ENCODE assay signal across 1 cellular context in the genomic region with DNA sequence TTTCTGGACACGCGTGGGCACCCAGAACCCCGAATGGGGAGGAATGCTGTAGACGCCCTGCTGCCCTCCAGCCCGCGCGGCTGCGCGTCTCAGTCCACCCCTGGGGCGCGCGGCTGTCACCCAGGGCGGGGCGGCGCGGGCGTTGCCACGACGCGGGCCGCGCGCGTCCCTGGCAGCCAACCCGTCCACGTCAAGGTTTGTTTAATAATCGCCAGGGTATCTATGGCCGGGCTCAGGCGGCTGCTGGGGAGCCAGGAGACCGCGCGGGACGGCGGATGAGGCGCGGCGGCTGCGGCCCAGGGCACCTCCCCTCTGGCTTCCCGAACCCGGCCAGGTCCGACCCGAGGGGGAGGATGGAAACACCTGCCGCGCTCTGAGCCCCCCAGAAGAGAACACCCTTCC.
TF ChIP-seq lines count a peak whose summit lies in the region.

A gene with protein sequence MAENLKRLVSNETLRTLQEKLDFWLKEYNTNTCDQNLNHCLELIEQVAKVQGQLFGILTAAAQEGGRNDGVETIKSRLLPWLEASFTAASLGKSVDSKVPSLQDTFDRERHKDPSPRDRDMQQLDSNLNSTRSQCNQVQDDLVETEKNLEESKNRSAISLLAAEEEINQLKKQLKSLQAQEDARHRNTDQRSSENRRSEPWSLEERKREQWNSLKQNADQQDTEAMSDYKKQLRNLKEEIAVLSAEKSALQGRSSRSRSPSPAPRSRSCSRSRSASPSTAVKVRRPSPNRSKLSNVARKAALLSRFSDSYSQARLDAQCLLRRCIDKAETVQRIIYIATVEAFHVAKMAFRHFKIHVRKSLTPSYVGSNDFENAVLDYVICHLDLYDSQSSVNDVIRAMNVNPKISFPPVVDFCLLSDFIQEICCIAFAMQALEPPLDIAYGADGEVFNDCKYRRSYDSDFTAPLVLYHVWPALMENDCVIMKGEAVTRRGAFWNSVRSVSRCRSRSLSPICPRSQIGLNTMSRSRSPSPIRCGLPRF (plus strand): TSS at position 92 of the 402 bp plus-strand sequence. CDS start 401 bp downstream, outside the sequence.

TF ChIP-seq in neural cell, 6 proteins besides CTCF, POLR2A, EP300 and RAD21:
- TF ChIP-seq SMC3 (conservative IDR thresholded peaks at IDR 0.05; ENCODE audit: poor library complexity) (no peak), POLR2AphosphoS5 (IDR thresholded peaks at IDR 0.05) (no peak), EZH2 (IDR thresholded peaks at IDR 0.05; ENCODE audit: borderline replicate concordance, insufficient read depth, low read length, poor library complexity, severe bottlenecking) (no peak), MXI1 (conservative IDR thresholded peaks at IDR 0.05; ENCODE audit: poor library complexity, severe bottlenecking) (no peak), TAF1 (IDR thresholded peaks at IDR 0.05; ENCODE audit: low read depth) (no peak)
- TF ChIP-seq, protein P1, sequence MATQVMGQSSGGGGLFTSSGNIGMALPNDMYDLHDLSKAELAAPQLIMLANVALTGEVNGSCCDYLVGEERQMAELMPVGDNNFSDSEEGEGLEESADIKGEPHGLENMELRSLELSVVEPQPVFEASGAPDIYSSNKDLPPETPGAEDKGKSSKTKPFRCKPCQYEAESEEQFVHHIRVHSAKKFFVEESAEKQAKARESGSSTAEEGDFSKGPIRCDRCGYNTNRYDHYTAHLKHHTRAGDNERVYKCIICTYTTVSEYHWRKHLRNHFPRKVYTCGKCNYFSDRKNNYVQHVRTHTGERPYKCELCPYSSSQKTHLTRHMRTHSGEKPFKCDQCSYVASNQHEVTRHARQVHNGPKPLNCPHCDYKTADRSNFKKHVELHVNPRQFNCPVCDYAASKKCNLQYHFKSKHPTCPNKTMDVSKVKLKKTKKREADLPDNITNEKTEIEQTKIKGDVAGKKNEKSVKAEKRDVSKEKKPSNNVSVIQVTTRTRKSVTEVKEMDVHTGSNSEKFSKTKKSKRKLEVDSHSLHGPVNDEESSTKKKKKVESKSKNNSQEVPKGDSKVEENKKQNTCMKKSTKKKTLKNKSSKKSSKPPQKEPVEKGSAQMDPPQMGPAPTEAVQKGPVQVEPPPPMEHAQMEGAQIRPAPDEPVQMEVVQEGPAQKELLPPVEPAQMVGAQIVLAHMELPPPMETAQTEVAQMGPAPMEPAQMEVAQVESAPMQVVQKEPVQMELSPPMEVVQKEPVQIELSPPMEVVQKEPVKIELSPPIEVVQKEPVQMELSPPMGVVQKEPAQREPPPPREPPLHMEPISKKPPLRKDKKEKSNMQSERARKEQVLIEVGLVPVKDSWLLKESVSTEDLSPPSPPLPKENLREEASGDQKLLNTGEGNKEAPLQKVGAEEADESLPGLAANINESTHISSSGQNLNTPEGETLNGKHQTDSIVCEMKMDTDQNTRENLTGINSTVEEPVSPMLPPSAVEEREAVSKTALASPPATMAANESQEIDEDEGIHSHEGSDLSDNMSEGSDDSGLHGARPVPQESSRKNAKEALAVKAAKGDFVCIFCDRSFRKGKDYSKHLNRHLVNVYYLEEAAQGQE (IDR thresholded peaks at IDR 0.05; ENCODE audit: borderline replicate concordance), result no peak
TF ChIP-seq in neural cell: peak in this region for 0.
